8 cellular contexts compared by ENCODE assay signal in genomic region chr16:87909203-87909935, GRCh38. TPM values are rescaled to one million over a fixed set of nuclear protein-coding genes. Genes with fewer than 3 reads are reported as not detected.
DNase-seq lines count a peak whose midpoint lies in the region; ATAC-seq and TF ChIP-seq lines count a peak whose summit lies in the region.
"Not testable (repeated sequence)": the region's sequence is repeated elsewhere in the genome, so short reads cannot be mapped to it uniquely, and the experiment has no call there.

No MANE protein-coding gene starts in this region.

- intact Hi-C loops in CD4-positive, alpha-beta T cell (cut with DNase I, micrococcal nuclease): loop anchor here (1.0 kb wide), 4 partner anchors 38 to 131 kb away; no protein-coding TSS in a partner anchor
- intact Hi-C loops in lower lobe of right lung (cut with DNase I): not testable (repeated sequence)

- H3K27me3 Mint-ChIP-seq in CD4-positive, alpha-beta T cell: not testable (repeated sequence)

- peak; percentile 77 for TF ChIP-seq CTCF in CD4-positive, alpha-beta T cell (IDR thresholded peaks at IDR 0.05)
- peak; percentile 92 for TF ChIP-seq CTCF in lower lobe of right lung (IDR thresholded peaks at IDR 0.05)

- H3K9me3 ChIP-seq in CD4-positive, alpha-beta T cell (ENCODE audit: control insufficient read depth, low read length); lower lobe of right lung: not testable (repeated sequence)

- not testable (repeated sequence) for H3K4me1 ChIP-seq in lower lobe of right lung

- H3K36me3 ChIP-seq in lower lobe of right lung: not testable (repeated sequence)

- CTCF ChIA-PET in CD4-positive, alpha-beta T cell (lab: Charles Lee): interaction anchor here (0.6 to 2.4 kb wide), 6 partner anchors 11 to 130 kb away, joined by 3 to 9 read pairs (median 4); no protein-coding TSS in a partner anchor

- peak; percentile 94 for ATAC-seq in CD4-positive, alpha-beta T cell (ENCODE audit: poor library complexity)
- ATAC-seq in GM19468 (IDR thresholded peaks at IDR 0.05; ENCODE audit: extremely low read depth, unreplicated experiment) (peak; percentile 74), lower lobe of right lung (peak; percentile 89 to 91)

- not testable (repeated sequence) for H3K9me3 Mint-ChIP-seq in CD4-positive, alpha-beta T cell

- H3K27ac ChIP-seq in CD4-positive, alpha-beta T cell (ENCODE audit: low read depth, low read length); lower lobe of right lung: not testable (repeated sequence)

- H3K27ac Mint-ChIP-seq in CD4-positive, alpha-beta T cell: not testable (repeated sequence)

- POLR2A ChIA-PET in CD4-positive, alpha-beta T cell (lab: Charles Lee): not testable (repeated sequence)

- H3K4me1 Mint-ChIP-seq in CD4-positive, alpha-beta T cell (ENCODE audit: low read depth): not testable (repeated sequence)

- not testable (repeated sequence) for H3K27me3 ChIP-seq in CD4-positive, alpha-beta T cell (ENCODE audit: control insufficient read depth, insufficient read depth, low read length); lower lobe of right lung (ENCODE audit: low read depth)

- H3K4me3 ChIP-seq in lower lobe of right lung: not testable (repeated sequence)

- not testable (repeated sequence) for H3K36me3 Mint-ChIP-seq in CD4-positive, alpha-beta T cell (ENCODE audit: low read depth)

- DNase-seq in CD4-positive, alpha-beta T cell: peak; percentile 50 to 86 (median 76)
- DNase-seq in HK-2 (ENCODE audit: unreplicated experiment) (peak; percentile 77), NOMO-1 treated with dmso at 0.1 percent for 144 hours (lab: John Stamatoyannopoulos, UW; ENCODE audit: unreplicated experiment) (peak; percentile 36), ecto neural progenitor cell (ENCODE audit: low spot score) (peak; percentile 86), lower lobe of right lung (peak; percentile 85)
- DNase-seq in activated CD8-positive, alpha-beta memory T cell treated with anti-CD3 and anti-CD28 coated beads for 24 hours: peak; percentile 98
- DNase-seq in stimulated activated CD8-positive, alpha-beta memory T cell treated with anti-CD3 and anti-CD28 coated beads, Interleukin-12 subunit alpha, Interleukin-12 subunit beta, amount 100 ng/mL, for 24 hours (ENCODE audit: extremely low read depth): peak; percentile 52

- not testable (repeated sequence) for H3K4me3 Mint-ChIP-seq in CD4-positive, alpha-beta T cell

RNA-seq across cellular contexts. Expression of gene CA5A, which starts 27.0 kb away (rescaled TPM):
- not detected for total RNA-seq in CD4-positive, alpha-beta T cell
- total RNA-seq in lower lobe of right lung: 0.06 TPM

RNA-seq across cellular contexts. Expression of gene SLC7A5, which starts 40.1 kb away (rescaled TPM):
- total RNA-seq in CD4-positive, alpha-beta T cell: 10 to 100 TPM; 80.3 to 85.3 TPM
- 10.7 TPM for total RNA-seq in lower lobe of right lung

RNA-seq across cellular contexts. Expression of gene BANP, which starts 41.9 kb away (rescaled TPM):
- total RNA-seq in CD4-positive, alpha-beta T cell: 10 to 100 TPM; 57.5 to 58.6 TPM
- total RNA-seq in lower lobe of right lung: 29.7 TPM

Comparison
In these comparisons a context has a peak if more than half of its experiments do, and no peak if none do; other contexts are left out.
1. DNase-seq: peak in every context shown above with its lines; median percentile 98 in activated CD8-positive, alpha-beta memory T cell treated with anti-CD3 and anti-CD28 coated beads for 24 hours; 86 in ecto neural progenitor cell; 85 in lower lobe of right lung; 77 in HK-2; 76 in CD4-positive, alpha-beta T cell; 52 in stimulated activated CD8-positive, alpha-beta memory T cell treated with anti-CD3 and anti-CD28 coated beads, Interleukin-12 subunit alpha, Interleukin-12 subunit beta, amount 100 ng/mL, for 24 hours; 36 in NOMO-1 treated with dmso at 0.1 percent for 144 hours.